In the genomic region with DNA sequence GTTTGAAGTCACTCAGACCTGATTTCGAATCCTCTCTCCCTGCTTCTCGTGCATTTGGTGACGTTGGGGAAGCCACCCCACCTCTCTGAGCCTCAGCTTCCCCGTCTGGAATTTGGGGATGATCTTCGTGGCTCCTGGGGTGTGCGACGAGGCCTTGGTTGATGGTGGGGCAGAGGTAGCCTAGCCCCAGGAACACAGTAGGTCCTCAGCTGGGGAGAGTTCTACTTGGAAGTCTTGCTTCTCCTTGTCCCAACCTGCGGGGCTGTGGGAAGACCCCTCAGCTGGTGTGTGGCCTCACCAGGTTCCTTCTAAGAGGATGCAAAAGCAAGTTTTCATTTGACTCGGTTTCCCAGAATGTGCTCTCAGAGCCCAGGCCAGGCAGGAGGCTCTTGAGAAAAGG, we compare ENCODE assay signal across 30 cellular contexts. TPM values are rescaled to one million over a fixed set of nuclear protein-coding genes. Genes with fewer than 3 reads are reported as not detected.
DNase-seq lines count a peak whose midpoint lies in the region; ATAC-seq, FAIRE-seq and TF ChIP-seq lines count a peak whose summit lies in the region.
"Had no signal": no experiment of that assay in that cellular context is flagged by ENCODE, and none has a peak within 500 bp of the region (broad histone marks: within the 10 kb centered on the region; RNA-seq: fewer than 3 reads in every experiment).

No MANE protein-coding gene starts in this region.

- TF ChIP-seq RAD21 in HepG2 (CRISPR knock-in tag; IDR thresholded peaks at IDR 0.05): no peak

- peaks cover 41% of the 10 kb centered on the region; the same call in 1 of the 2 replicates for H4K20me1 ChIP-seq in HepG2 (ENCODE audit: insufficient read depth, low read length)
- H4K20me1 ChIP-seq: BLaER1 treated with 17β-estradiol and CSF1 and Interleukin-3, amounts not matched to agents 10 nM and 100 nM had no signal

- H3K4me3 ChIP-seq in HepG2 (replicated peaks in 1 of 3; ENCODE audit: insufficient read depth in 1 of 3, low read depth in 2 of 3, low read length in 3 of 3): no peak overlapping the region
- H3K4me3 ChIP-seq in right lobe of liver: no peak overlapping the region
- no peak overlapping the region for H3K4me3 ChIP-seq in lower lobe of right lung
- no peak overlapping the region for H3K4me3 ChIP-seq in gastrocnemius medialis
- H3K4me3 ChIP-seq: A549; BLaER1 treated with 17β-estradiol and CSF1 and Interleukin-3, amounts not matched to agents 10 nM and 100 nM; GM12878 had no signal

- no peaks in the 10 kb centered on the region for H3K27me3 ChIP-seq in HepG2 (ENCODE audit: control insufficient read depth in 1 of 2, insufficient read depth in 2 of 2, low read length in 2 of 2)
- no peaks in the 10 kb centered on the region for H3K27me3 ChIP-seq in right lobe of liver
- no peaks in the 10 kb centered on the region for H3K27me3 ChIP-seq in lower lobe of right lung (ENCODE audit: low read depth)
- no peaks in the 10 kb centered on the region for H3K27me3 ChIP-seq in gastrocnemius medialis
- H3K27me3 ChIP-seq: BLaER1 treated with 17β-estradiol and CSF1 and Interleukin-3, amounts not matched to agents 10 nM and 100 nM had no signal

- TF ChIP-seq CTCF in HepG2 (CRISPR knock-in tag; IDR thresholded peaks at IDR 0.05) (no peak), right lobe of liver (IDR thresholded peaks at IDR 0.05) (no peak), lower lobe of right lung (IDR thresholded peaks at IDR 0.05) (no peak), gastrocnemius medialis (IDR thresholded peaks at IDR 0.05 in 4 of 5, conservative IDR thresholded peaks at IDR 0.05 in 1 of 5) (no peak)

- CTCF ChIA-PET in HepG2 (lab: Yijun Ruan, JAX; ENCODE audit: low intra/inter-chr PET ratio, low total read pairs): no interaction called here

- DNase-seq in HepG2 (ENCODE audit: low spot score) (no peak), right lobe of liver (no peak), lower lobe of right lung (peak; percentile 4), gastrocnemius medialis (no peak), epidermal melanocyte (ENCODE audit: insufficient read length, low spot score) (no peak)
- DNase-seq: AML-193; Caco-2; Calu3; CD4-positive, alpha-beta T cell; CD8-positive, alpha-beta T cell; DMS153; DMS53; DMS79; DND-41; EL; GDM1 had no signal

- BruUV-seq in HepG2 (replicated peaks; lab: Mats Ljungman, UMichigan): no TSS peak

- no peak for ATAC-seq in HepG2
- ATAC-seq in right lobe of liver: no peak
- ATAC-seq in lower lobe of right lung: peak in 1 of 2 donors; percentile 38
- no peak for ATAC-seq in gastrocnemius medialis
- ATAC-seq in HG03025 (IDR thresholded peaks at IDR 0.05; ENCODE audit: low FRiP score, unreplicated experiment): no peak
- ATAC-seq: CD8-positive, alpha-beta T cell; GM12878 had no signal

- H3K9ac ChIP-seq in HepG2 (ENCODE audit: insufficient read depth, low read depth, low read length): no peak overlapping the region
- H3K9ac ChIP-seq: BLaER1 treated with 17β-estradiol and CSF1 and Interleukin-3, amounts not matched to agents 10 nM and 100 nM had no signal

- in situ Hi-C loops in HepG2 (cut with HindIII; ENCODE audit: extremely low pct_ligation_motif_present, low pct_unique_long_range_greater_than_20kb) (no loop called here), gastrocnemius medialis (cut with MboI; ENCODE audit: low sequenced_read_pairs in 4 of 4) (no loop called here)

- H3K9me3 ChIP-seq in HepG2 (ENCODE audit: low read length) (no peaks in the 10 kb centered on the region), right lobe of liver (no peaks in the 10 kb centered on the region), lower lobe of right lung (no peaks in the 10 kb centered on the region), gastrocnemius medialis (no peaks in the 10 kb centered on the region)
- H3K9me3 ChIP-seq: A549; BLaER1 treated with 17β-estradiol and CSF1 and Interleukin-3, amounts not matched to agents 10 nM and 100 nM; Caco-2 had no signal

- H3K4me1 ChIP-seq in HepG2 (ENCODE audit: insufficient read depth, low read length) (no peaks in the 10 kb centered on the region), right lobe of liver (peaks cover 0 to 19% (median 6%) of the 10 kb centered on the region in 4 donors), lower lobe of right lung (no peaks in the 10 kb centered on the region), gastrocnemius medialis (peaks cover 35 to 36% of the 10 kb centered on the region in 2 donors)
- H3K4me1 ChIP-seq: Caco-2 had no signal

- FAIRE-seq in HepG2 (lab: Jason Lieb, UNC): no peak
- FAIRE-seq: A549, D721Med, GM12878, GM12892, GM18507 had no signal

- no peaks in the 10 kb centered on the region for H3K79me2 ChIP-seq in HepG2 (ENCODE audit: insufficient read depth, low read length)

- H3K36me3 ChIP-seq in HepG2 (replicated peaks in 1 of 2; ENCODE audit: control insufficient read depth in 1 of 2, insufficient read depth in 2 of 2, low read length in 2 of 2) (peaks cover 18 to 40% of the 10 kb centered on the region in 2 experiments; a peak in 4 of 5 replicates), right lobe of liver (peaks cover 0 to 56% (median 24%) of the 10 kb centered on the region in 4 donors), lower lobe of right lung (no peaks in the 10 kb centered on the region), gastrocnemius medialis (no peaks in the 10 kb centered on the region)

- H3K4me2 ChIP-seq in HepG2 (ENCODE audit: low read depth, low read length): no peak overlapping the region
- H3K4me2 ChIP-seq: A549 had no signal

- no peak for TF ChIP-seq POLR2A in HepG2 (IDR thresholded peaks at IDR 0.05; ENCODE audit: insufficient read depth in 1 of 2, low read depth in 2 of 2, low read length in 2 of 2)
- TF ChIP-seq POLR2A in right lobe of liver (IDR thresholded peaks at IDR 0.05): no peak
- TF ChIP-seq POLR2A in gastrocnemius medialis (IDR thresholded peaks at IDR 0.05): no peak

- no peak overlapping the region for H2AFZ ChIP-seq in HepG2 (ENCODE audit: low read length)

- no peak for TF ChIP-seq EP300 in HepG2 (IDR thresholded peaks at IDR 0.05; ENCODE audit: low read depth in 2 of 2, low read length in 2 of 2)
- TF ChIP-seq EP300 in HepG2 (CRISPR knock-in tag; IDR thresholded peaks at IDR 0.05; ENCODE audit: borderline replicate concordance): no peak

- POLR2A ChIA-PET in HepG2 (lab: Yijun Ruan, JAX): interaction anchor here (1.8 to 3.2 kb wide), 2 partner anchors 10 to 12 kb away, joined by 4 to 8 read pairs; partner anchors contain the start of gene HPN

- H3K27ac ChIP-seq in HepG2 (ENCODE audit: extremely low read length, insufficient read depth, low read length) (no peak overlapping the region), right lobe of liver (no peak overlapping the region), lower lobe of right lung (no peak overlapping the region), gastrocnemius medialis (peak overlapping the region; percentile 70 to 98 (median 97))
- H3K27ac ChIP-seq: 22Rv1; A549; BLaER1 treated with 17β-estradiol and CSF1 and Interleukin-3, amounts not matched to agents 10 nM and 100 nM; C4-2B had no signal

- intact Hi-C loops in HepG2 (cut with micrococcal nuclease; ENCODE audit: unreplicated experiment) (no loop called here), right lobe of liver (cut with DNase I) (no loop called here), lower lobe of right lung (cut with DNase I) (no loop called here), gastrocnemius medialis (cut with DNase I; ENCODE audit: low total_unique reads) (no loop called here)

- WGBS in HepG2 (ENCODE audit: low lambda C conversion rate): 97% methylated on average over 9 of the region's 9 CpGs
- WGBS in right lobe of liver (ENCODE audit: insufficient coverage, low coverage, low lambda C conversion rate, missing lambda C conversion rate): 52% methylated on average over 2 of the region's 9 CpGs

RNA-seq across cellular contexts. Expression of gene HPN, which starts 13.1 kb away (rescaled TPM):
- total RNA-seq in HepG2 (2016; rRNA removed; fragmentation: Illumina TruSeq; extraction: Trizol): 23.9 and 46.7 TPM in 2 replicates
- total RNA-seq in HepG2 (2016; cell fraction: cytosol; rRNA removed; fragmentation: Illumina TruSeq; extraction: Trizol; ENCODE audit: low read depth): 42.7 and 50.6 TPM in 2 replicates
- total RNA-seq in HepG2 (2016; cell fraction: insoluble cytoplasmic fraction; rRNA removed; fragmentation: Illumina TruSeq; extraction: Trizol): 21.2 and 50.0 TPM in 2 replicates
- 54.3 and 66.8 TPM in 2 replicates for total RNA-seq in HepG2 (2016; cell fraction: membrane; rRNA removed; fragmentation: Illumina TruSeq; extraction: Trizol)
- 45.3 and 57.3 TPM in 2 replicates for total RNA-seq in HepG2 (2016; cell fraction: nucleus; rRNA removed; fragmentation: Illumina TruSeq; extraction: Trizol)
- 261 and 364 TPM in 2 replicates for polyA plus RNA-seq in HepG2 (2011; rRNA removed)
- 287 and 379 TPM in 2 replicates for polyA plus RNA-seq in HepG2 (2011; cell fraction: cytosol; rRNA removed)
- 902 and 1,132 TPM in 2 replicates for polyA plus RNA-seq in HepG2 (2011; cell fraction: nucleus; rRNA removed)
- 157 and 225 TPM in 2 replicates for polyA plus RNA-seq in HepG2 (2012)
- 63.0 and 76.1 TPM in 2 replicates for polyA plus RNA-seq in HepG2 (2016; cell fraction: cytosol; fragmentation: Illumina TruSeq; extraction: Trizol; ENCODE audit: low read depth)
- polyA plus RNA-seq in HepG2 (2016; cell fraction: insoluble cytoplasmic fraction; fragmentation: Illumina TruSeq; extraction: Trizol; ENCODE audit: low read depth): 32.2 and 40.3 TPM in 2 replicates
- 76.4 and 86.0 TPM in 2 replicates for polyA plus RNA-seq in HepG2 (2016; cell fraction: membrane; fragmentation: Illumina TruSeq; extraction: Trizol; ENCODE audit: low read depth)
- 121 and 129 TPM in 2 replicates for polyA plus RNA-seq in HepG2 (2016; cell fraction: nucleus; fragmentation: Illumina TruSeq; extraction: Trizol; ENCODE audit: insufficient read depth, low read depth)
- 189 TPM in 1 of 2 replicates, not detected in the other for polyA minus RNA-seq in HepG2 (2011; rRNA and poly(A)+ RNA removed; ENCODE audit: low replicate concordance)
- 86.7 and 119 TPM in 2 replicates for polyA minus RNA-seq in HepG2 (2011; cell fraction: cytosol; rRNA and poly(A)+ RNA removed)
- 78.7 and 86.0 TPM in 2 replicates for polyA minus RNA-seq in HepG2 (2011; cell fraction: nucleus; rRNA and poly(A)+ RNA removed)
- 100 to 1,000 TPM; 285 to 486 (median 374) TPM for total RNA-seq in right lobe of liver
- 28.1 TPM for total RNA-seq in lower lobe of right lung
- 10 to 100 TPM in 3 of 4 donors, 1 to 10 TPM in 1; 9.1 to 24.0 (median 17.1) TPM for total RNA-seq in gastrocnemius medialis
- total RNA-seq: A172; B cell; CD4-positive, alpha-beta T cell; CD8-positive, alpha-beta T cell; Daoy; G401 had no signal
- polyA plus RNA-seq: BJ had no signal

RNA-seq across cellular contexts. Expression of gene SCN1B, which starts 24.4 kb away (rescaled TPM):
- total RNA-seq in HepG2 (2016; rRNA removed; fragmentation: Illumina TruSeq; extraction: Trizol): 1.5 and 2.7 TPM in 2 replicates
- 4.5 and 6.0 TPM in 2 replicates for total RNA-seq in HepG2 (2016; cell fraction: cytosol; rRNA removed; fragmentation: Illumina TruSeq; extraction: Trizol; ENCODE audit: low read depth)
- 1.1 and 2.5 TPM in 2 replicates for total RNA-seq in HepG2 (2016; cell fraction: insoluble cytoplasmic fraction; rRNA removed; fragmentation: Illumina TruSeq; extraction: Trizol)
- 6.4 and 8.1 TPM in 2 replicates for total RNA-seq in HepG2 (2016; cell fraction: membrane; rRNA removed; fragmentation: Illumina TruSeq; extraction: Trizol)
- total RNA-seq in HepG2 (2016; cell fraction: nucleus; rRNA removed; fragmentation: Illumina TruSeq; extraction: Trizol): 1.5 and 2.0 TPM in 2 replicates
- polyA plus RNA-seq in HepG2 (2011; rRNA removed): 20.1 and 24.5 TPM in 2 replicates
- polyA plus RNA-seq in HepG2 (2011; cell fraction: cytosol; rRNA removed): 14.0 and 14.1 TPM in 2 replicates
- 42.7 and 48.8 TPM in 2 replicates for polyA plus RNA-seq in HepG2 (2011; cell fraction: nucleus; rRNA removed)
- 5.5 and 5.6 TPM in 2 replicates for polyA plus RNA-seq in HepG2 (2012)
- 8.2 and 8.5 TPM in 2 replicates for polyA plus RNA-seq in HepG2 (2016; cell fraction: cytosol; fragmentation: Illumina TruSeq; extraction: Trizol; ENCODE audit: low read depth)
- polyA plus RNA-seq in HepG2 (2016; cell fraction: insoluble cytoplasmic fraction; fragmentation: Illumina TruSeq; extraction: Trizol; ENCODE audit: low read depth): 1.9 and 2.0 TPM in 2 replicates
- 8.0 and 8.2 TPM in 2 replicates for polyA plus RNA-seq in HepG2 (2016; cell fraction: membrane; fragmentation: Illumina TruSeq; extraction: Trizol; ENCODE audit: low read depth)
- 6.6 and 6.8 TPM in 2 replicates for polyA plus RNA-seq in HepG2 (2016; cell fraction: nucleus; fragmentation: Illumina TruSeq; extraction: Trizol; ENCODE audit: insufficient read depth, low read depth)
- polyA minus RNA-seq in HepG2 (2011; rRNA and poly(A)+ RNA removed; ENCODE audit: low replicate concordance): 0.89 and 10.7 TPM in 2 replicates
- polyA minus RNA-seq in HepG2 (2011; cell fraction: cytosol; rRNA and poly(A)+ RNA removed): 4.2 TPM in 2 replicates
- 10.8 and 11.2 TPM in 2 replicates for polyA minus RNA-seq in HepG2 (2011; cell fraction: nucleus; rRNA and poly(A)+ RNA removed)
- total RNA-seq in right lobe of liver: 1 to 10 TPM; 2.6 to 4.9 (median 3.6) TPM
- 9.8 TPM for total RNA-seq in lower lobe of right lung
- 100 to 1,000 TPM; 194 to 469 (median 289) TPM for total RNA-seq in gastrocnemius medialis

RNA-seq across cellular contexts. Expression of gene GRAMD1A, which starts 54.5 kb away (rescaled TPM):
- 8.0 and 14.7 TPM in 2 replicates for total RNA-seq in HepG2 (2016; rRNA removed; fragmentation: Illumina TruSeq; extraction: Trizol)
- total RNA-seq in HepG2 (2016; cell fraction: cytosol; rRNA removed; fragmentation: Illumina TruSeq; extraction: Trizol; ENCODE audit: low read depth): 23.3 and 25.4 TPM in 2 replicates
- 7.2 and 15.9 TPM in 2 replicates for total RNA-seq in HepG2 (2016; cell fraction: insoluble cytoplasmic fraction; rRNA removed; fragmentation: Illumina TruSeq; extraction: Trizol)
- 26.9 and 28.0 TPM in 2 replicates for total RNA-seq in HepG2 (2016; cell fraction: membrane; rRNA removed; fragmentation: Illumina TruSeq; extraction: Trizol)
- total RNA-seq in HepG2 (2016; cell fraction: nucleus; rRNA removed; fragmentation: Illumina TruSeq; extraction: Trizol): 17.9 and 19.7 TPM in 2 replicates
- polyA plus RNA-seq in HepG2 (2011; rRNA removed): 171 and 181 TPM in 2 replicates
- 68.5 and 120 TPM in 2 replicates for polyA plus RNA-seq in HepG2 (2011; cell fraction: cytosol; rRNA removed)
- polyA plus RNA-seq in HepG2 (2011; cell fraction: nucleus; rRNA removed): 669 and 1,022 TPM in 2 replicates
- polyA plus RNA-seq in HepG2 (2012): 68.6 and 85.6 TPM in 2 replicates
- polyA plus RNA-seq in HepG2 (2016; cell fraction: cytosol; fragmentation: Illumina TruSeq; extraction: Trizol; ENCODE audit: low read depth): 47.6 and 52.1 TPM in 2 replicates
- 11.6 and 19.2 TPM in 2 replicates for polyA plus RNA-seq in HepG2 (2016; cell fraction: insoluble cytoplasmic fraction; fragmentation: Illumina TruSeq; extraction: Trizol; ENCODE audit: low read depth)
- 43.5 and 50.9 TPM in 2 replicates for polyA plus RNA-seq in HepG2 (2016; cell fraction: membrane; fragmentation: Illumina TruSeq; extraction: Trizol; ENCODE audit: low read depth)
- polyA plus RNA-seq in HepG2 (2016; cell fraction: nucleus; fragmentation: Illumina TruSeq; extraction: Trizol; ENCODE audit: insufficient read depth, low read depth): 55.7 and 69.0 TPM in 2 replicates
- polyA minus RNA-seq in HepG2 (2011; rRNA and poly(A)+ RNA removed; ENCODE audit: low replicate concordance): 32.3 and 120 TPM in 2 replicates
- 59.4 and 66.8 TPM in 2 replicates for polyA minus RNA-seq in HepG2 (2011; cell fraction: cytosol; rRNA and poly(A)+ RNA removed)
- 94.2 and 105 TPM in 2 replicates for polyA minus RNA-seq in HepG2 (2011; cell fraction: nucleus; rRNA and poly(A)+ RNA removed)
- total RNA-seq in right lobe of liver: 10 to 100 TPM; 10.4 to 34.8 (median 15.4) TPM
- total RNA-seq in lower lobe of right lung: 90.7 TPM
- 10 to 100 TPM; 38.8 to 45.1 (median 43.7) TPM for total RNA-seq in gastrocnemius medialis

Comparison
In these comparisons a context has a peak if more than half of its experiments do, and no peak if none do; other contexts are left out.
1. H3K27ac ChIP-seq: peak in gastrocnemius medialis (4 of 4); none in HepG2 (single experiment), right lobe of liver (0 of 3) and lower lobe of right lung (single experiment).
2. RNA of gene SCN1B, which starts 24.4 kb away (total RNA-seq): 194 to 469 TPM in gastrocnemius medialis; 9.8 TPM in lower lobe of right lung (single experiment), 2.6 to 4.9 TPM in right lobe of liver and 1.1 to 8.1 TPM in HepG2; every median in the first group is over 10 times any median in the second.